In genomic region chr12:16346931-16347330, GRCh38 we compare ENCODE assay signal across 9 cellular contexts. TPM values are rescaled to one million over a fixed set of nuclear protein-coding genes. Genes with fewer than 3 reads are reported as not detected.
DNase-seq lines count a peak whose midpoint lies in the region; ATAC-seq and TF ChIP-seq lines count a peak whose summit lies in the region.
"Had no signal": no experiment of that assay in that cellular context is flagged by ENCODE, and none has a peak within 500 bp of the region (broad histone marks: within the 10 kb centered on the region; RNA-seq: fewer than 3 reads in every experiment).

No MANE protein-coding gene starts in this region.

- ATAC-seq in SK-N-SH treated with all-trans-retinoic acid at 6 μM for 48 hours (no peak), HG03565 (IDR thresholded peaks at IDR 0.05; ENCODE audit: unreplicated experiment) (no peak), GM19452 (IDR thresholded peaks at IDR 0.05; ENCODE audit: unreplicated experiment) (no peak)

- H3K4me1 ChIP-seq in OCI-LY7 (ENCODE audit: insufficient read depth, low read length, poor library complexity, severe bottlenecking) = peaks cover 26% of the 10 kb centered on the region

- CTCF ChIA-PET in AG04450 (lab: Charles Lee) (interaction anchor here (0.9 kb wide), 1 partner anchor 1294 kb away, joined by 4 read pairs; no protein-coding TSS in a partner anchor), OCI-LY7 (lab: Charles Lee; ENCODE audit: unreplicated experiment) (no interaction called here)

- H2AFZ ChIP-seq in OCI-LY7 (ENCODE audit: low read length) = peak overlapping the region; percentile 56; the same call in 1 of the 2 replicates

- peaks cover 13% of the 10 kb centered on the region for H3K36me3 ChIP-seq in OCI-LY7 (ENCODE audit: insufficient read depth, low read length)

- H3K9me3 ChIP-seq in AG04450 (ENCODE audit: control insufficient read depth, insufficient read depth, low read length) (no peaks in the 10 kb centered on the region), OCI-LY7 (ENCODE audit: low read length) (no peaks in the 10 kb centered on the region)

- peak overlapping the region; percentile 87 to 89 (median 89) for H3K4me3 Mint-ChIP-seq in nephron

- no peak for TF ChIP-seq CTCF in AG04450 (IDR thresholded peaks at IDR 0.05; ENCODE audit: low read depth, low read length)
- no peak for TF ChIP-seq CTCF in OCI-LY7 (conservative IDR thresholded peaks at IDR 0.05; ENCODE audit: low read length)
- TF ChIP-seq CTCF in epithelial cell of proximal tubule (conservative IDR thresholded peaks at IDR 0.05; ENCODE audit: low read depth, low read length) = no peak
- TF ChIP-seq CTCF in nephron (IDR thresholded peaks at IDR 0.05; ENCODE audit: unreplicated experiment in 3 of 3) = no peak

- H3K9me2 ChIP-seq in OCI-LY7 (ENCODE audit: insufficient read depth, low read length) = no peaks in the 10 kb centered on the region

- DNase-seq in AG04450 (ENCODE audit: low read depth, low spot score) (no peak), OCI-LY7 (ENCODE audit: low spot score) (no peak), epithelial cell of proximal tubule (ENCODE audit: low read depth) (no peak), ecto neural progenitor cell (ENCODE audit: low spot score) (no peak)
- DNase-seq: activated CD8-positive, alpha-beta memory T cell treated with anti-CD3 and anti-CD28 coated beads, Interleukin-2, amount 50 U/mL, for 48 hours had no signal

- no peaks in the 10 kb centered on the region for H3K9me3 Mint-ChIP-seq in nephron

- no TSS peak for BruUV-seq in OCI-LY7 (replicated peaks; lab: Mats Ljungman, UMichigan)

- H3K79me2 ChIP-seq in OCI-LY7 (ENCODE audit: insufficient read depth, low read depth, low read length) = peaks cover 39% of the 10 kb centered on the region; the same call in 1 of the 2 replicates

- no peaks in the 10 kb centered on the region for H4K20me1 ChIP-seq in OCI-LY7 (ENCODE audit: insufficient read depth, low read length)

- H3K27ac ChIP-seq in AG04450 (ENCODE audit: low read depth, low read length) (peak overlapping the region; percentile 99), OCI-LY7 (ENCODE audit: low read depth, low read length, poor library complexity, severe bottlenecking) (peak overlapping the region; percentile 68)

- peaks cover 9% of the 10 kb centered on the region for H3K27me3 Mint-ChIP-seq in nephron (ENCODE audit: low read depth)

- H3K4me3 ChIP-seq in AG04450 (ENCODE audit: low read depth, low read length) (peak overlapping the region; percentile 74), OCI-LY7 (ENCODE audit: low read depth, low read length, poor library complexity, severe bottlenecking) (peak overlapping the region; percentile 75), epithelial cell of proximal tubule (ENCODE audit: low read depth, low read length) (peak overlapping the region; percentile 72)

- no peaks in the 10 kb centered on the region for H3K27me3 ChIP-seq in AG04450 (ENCODE audit: control insufficient read depth, insufficient read depth, low read length)

- H3K4me2 ChIP-seq in OCI-LY7 (ENCODE audit: low read length) = peak overlapping the region; percentile 61

- peak overlapping the region; percentile 51 to 67 (median 63) for H3K27ac Mint-ChIP-seq in nephron

- H3K4me1 Mint-ChIP-seq in nephron = peaks cover 29% of the 10 kb centered on the region

- H3K36me3 Mint-ChIP-seq in nephron (ENCODE audit: low read depth) = no peaks in the 10 kb centered on the region

- POLR2A ChIA-PET in AG04450 (lab: Yijun Ruan, JAX) = no interaction called here
- POLR2A ChIA-PET in OCI-LY7 (lab: Charles Lee) = interaction anchor here (0.6 kb wide), 1 partner anchor 404 kb away, joined by 3 read pairs; no protein-coding TSS in a partner anchor

- intact Hi-C loops in OCI-LY7 (cut with micrococcal nuclease; ENCODE audit: unreplicated experiment) = loop anchor here (5.0 kb wide), 1 partner anchor 360 kb away; no protein-coding TSS in a partner anchor

TF ChIP-seq in SK-N-SH treated with all-trans-retinoic acid at 6 μM for 48 hours, 23 proteins besides CTCF, POLR2A, EP300 and RAD21:
- TF ChIP-seq PATZ1 (CRISPR knock-in tag; IDR thresholded peaks at IDR 0.05; ENCODE audit: borderline replicate concordance) (no peak), ZNF70 (CRISPR knock-in tag; IDR thresholded peaks at IDR 0.05) (no peak), CSDC2 (CRISPR knock-in tag; IDR thresholded peaks at IDR 0.05) (no peak), ZNF8 (CRISPR knock-in tag; IDR thresholded peaks at IDR 0.05) (no peak)

RNA-seq across cellular contexts. Expression of gene MGST1, which starts 0.5 kb away (rescaled TPM):
- polyA plus RNA-seq in AG04450 (2011; rRNA removed) = 647 and 656 TPM in 2 replicates
- 319 and 351 TPM in 2 replicates for polyA minus RNA-seq in AG04450 (2011; rRNA and poly(A)+ RNA removed)
- total RNA-seq in OCI-LY7 (2014; rRNA removed; shearing (Covaris generic)) = 16.5 and 17.9 TPM in 2 replicates
- total RNA-seq in OCI-LY7 (2022) (66.7 and 67.4 TPM in 2 replicates), epithelial cell of proximal tubule (49.4 and 130 TPM in 2 replicates)
